Comparison of ENCODE assay signal across 8 cellular contexts in genomic region chr10:22624289-22624738, GRCh38.
A peak's percentile ranks its signal among the peaks of the same experiment; 100 is the strongest.
DNase-seq lines count a peak whose midpoint lies in the region; ATAC-seq and TF ChIP-seq lines count a peak whose summit lies in the region.

No MANE protein-coding gene starts in this region.

- in situ Hi-C loops in IMR-90 (cut with MboI; ENCODE audit: low sequenced_read_pairs) (loop anchor here (25.0 kb wide), 1 partner anchor 1112 kb away; no protein-coding TSS in a partner anchor), mammary epithelial cell (cut with MboI; ENCODE audit: low sequenced_read_pairs in 2 of 2) (no loop called here)

- ATAC-seq in IMR-90 (ENCODE audit: low read depth), result peak; percentile 72
- no peak for ATAC-seq in HG03039 (IDR thresholded peaks at IDR 0.05; ENCODE audit: unreplicated experiment)

- H3K27me3 ChIP-seq in IMR-90 (ENCODE audit: control insufficient read depth, insufficient read depth, low read length) (no peaks in the 10 kb centered on the region), mammary epithelial cell (ENCODE audit: insufficient read depth, low read length) (no peaks in the 10 kb centered on the region), mesendoderm (ENCODE audit: insufficient read depth, low read length, poor library complexity) (no peaks in the 10 kb centered on the region)

- H3K9me3 ChIP-seq in IMR-90 (ENCODE audit: control insufficient read depth, insufficient read depth, low read length) (no peaks in the 10 kb centered on the region), mammary epithelial cell (replicated peaks; ENCODE audit: insufficient read depth, low read length) (no peaks in the 10 kb centered on the region)

- no peak for TF ChIP-seq CTCF in IMR-90 (conservative IDR thresholded peaks at IDR 0.05; ENCODE audit: low read depth, low read length)
- no peak for TF ChIP-seq CTCF in mammary epithelial cell (conservative IDR thresholded peaks at IDR 0.05 in 1 of 2, IDR thresholded peaks at IDR 0.05 in 1 of 2; ENCODE audit: extremely low read depth in 1 of 2, insufficient read depth in 1 of 2, low read depth in 1 of 2, low read length in 2 of 2)

- H2BK5ac ChIP-seq in IMR-90 (ENCODE audit: low read depth, low read length, poor library complexity, severe bottlenecking), result peak overlapping the region; percentile 76
- no peak overlapping the region for H2BK5ac ChIP-seq in mesendoderm (ENCODE audit: low read length)

- H3K79me2 ChIP-seq in mammary epithelial cell (ENCODE audit: insufficient read depth, low read length) (peaks cover 37% of the 10 kb centered on the region), mesendoderm (ENCODE audit: control insufficient read depth, insufficient read depth, low read length) (peaks cover 9% of the 10 kb centered on the region)

- no TSS peak for BruUV-seq in IMR-90 (replicated peaks; lab: Mats Ljungman, UMichigan)
- BruUV-seq in mammary epithelial cell (replicated peaks; lab: Mats Ljungman, UMichigan), result no TSS peak

- POLR2A ChIA-PET in IMR-90 (lab: Charles Lee; ENCODE audit: unreplicated experiment), result no interaction called here

- no peak overlapping the region for H3K23ac ChIP-seq in IMR-90 (ENCODE audit: low read depth, low read length)
- no peak overlapping the region for H3K23ac ChIP-seq in mesendoderm (ENCODE audit: low read length)

- H4K5ac ChIP-seq in IMR-90 (ENCODE audit: low read depth, low read length) (no peak overlapping the region), mesendoderm (ENCODE audit: low read length) (no peak overlapping the region)

- H4K20me1 ChIP-seq in IMR-90 (ENCODE audit: insufficient read depth, low read length) (no peaks in the 10 kb centered on the region), mammary epithelial cell (ENCODE audit: insufficient read depth, low read length) (no peaks in the 10 kb centered on the region)

- intact Hi-C loops in IMR-90 (cut with micrococcal nuclease) (loop anchor here (5.0 kb wide), 1 partner anchor 193 kb away; no protein-coding TSS in a partner anchor), mammary epithelial cell (cut with micrococcal nuclease) (loop anchor here (5.0 to 10.0 kb wide), 3 partner anchors 58 to 190 kb away; partner anchors contain the start of gene PIP4K2A), posterior cingulate gyrus (cut with DNase I) (loop anchor here (10.0 kb wide), 1 partner anchor 360 kb away; no protein-coding TSS in a partner anchor)

- dilution Hi-C loops in IMR-90 (cut with HindIII; ENCODE audit: low sequenced_read_pairs, unreplicated experiment) (no loop called here), mammary epithelial cell (cut with HindIII; ENCODE audit: low sequenced_read_pairs) (no loop called here)

- peaks cover 21% of the 10 kb centered on the region for H3K9me1 ChIP-seq in IMR-90 (ENCODE audit: insufficient read depth, low read length)

- no peak overlapping the region for H2BK15ac ChIP-seq in IMR-90 (ENCODE audit: low read depth, low read length)
- H2BK15ac ChIP-seq in mesendoderm (replicated peaks; ENCODE audit: low read depth), result no peak overlapping the region

- no peak overlapping the region for H4K8ac ChIP-seq in IMR-90 (ENCODE audit: low read depth in 2 of 2, low read length in 2 of 2)
- no peak overlapping the region for H4K8ac ChIP-seq in mesendoderm (ENCODE audit: low read depth, low read length)

- H3K4me2 ChIP-seq in IMR-90 (ENCODE audit: low read depth, low read length), result peak overlapping the region; percentile 61; the same call in 1 of the 2 replicates
- peak overlapping the region; percentile 24 for H3K4me2 ChIP-seq in mammary epithelial cell (ENCODE audit: insufficient read depth, low read depth, low read length)
- H3K4me2 ChIP-seq in mesendoderm (ENCODE audit: low read length), result no peak overlapping the region

- H3K14ac ChIP-seq in IMR-90 (replicated peaks; ENCODE audit: low read depth, low read length), result no peak overlapping the region

- no peak overlapping the region for H2AK5ac ChIP-seq in IMR-90 (ENCODE audit: low read depth, low read length)
- H2AK5ac ChIP-seq in mesendoderm (ENCODE audit: low read length), result no peak overlapping the region

- peak; percentile 19 to 20 for DNase-seq in AML-193 (lab: John Stamatoyannopoulos, UW)
- peak; percentile 82 for DNase-seq in IMR-90
- peak; percentile 32 for DNase-seq in mammary epithelial cell
- peak; percentile 87 for DNase-seq in mesendoderm
- no peak for DNase-seq in stimulated activated CD4-positive, alpha-beta T cell treated with anti-CD3 and anti-CD28 coated beads, Interleukin-12 subunit alpha, Interleukin-12 subunit beta, amount 100 ng/mL, for 4 hours
- no peak for DNase-seq in OCI-M2 (lab: John Stamatoyannopoulos, UW; ENCODE audit: unreplicated experiment)
- DNase-seq in posterior cingulate gyrus, result no peak

- H3K18ac ChIP-seq in IMR-90 (ENCODE audit: low read depth, low read length) (no peak overlapping the region), mesendoderm (ENCODE audit: low read length) (no peak overlapping the region)

- H3K4me3 ChIP-seq in IMR-90 (ENCODE audit: insufficient read depth, low read depth, low read length) (no peak overlapping the region), mammary epithelial cell (replicated peaks in 1 of 3; ENCODE audit: insufficient read depth in 1 of 3, low read depth in 2 of 3, low read length in 3 of 3) (no peak overlapping the region), mesendoderm (ENCODE audit: low read length) (no peak overlapping the region)

- 0 out of 2 replicates have a peak overlapping the region, but pooled peaks have one; percentile 38 for H2BK20ac ChIP-seq in IMR-90 (ENCODE audit: low read depth, low read length)

- H3K27ac ChIP-seq in IMR-90 (ENCODE audit: insufficient read depth, low read length), result no peak overlapping the region
- H3K27ac ChIP-seq in mammary epithelial cell (ENCODE audit: insufficient read depth, low read depth, low read length), result no peak overlapping the region
- H3K27ac ChIP-seq in mesendoderm (ENCODE audit: low read depth, low read length), result no peak overlapping the region

- H3K56ac ChIP-seq in IMR-90 (ENCODE audit: extremely low read depth, insufficient read depth, low read length) (no peak overlapping the region), mesendoderm (ENCODE audit: low read length) (no peak overlapping the region)

- H2AFZ ChIP-seq in IMR-90 (replicated peaks; ENCODE audit: low read length, poor library complexity) (no peak overlapping the region), mammary epithelial cell (ENCODE audit: low read depth, low read length) (no peak overlapping the region)

- H3K4ac ChIP-seq in IMR-90 (ENCODE audit: low read depth, low read length) (no peak overlapping the region), mesendoderm (ENCODE audit: low read depth, low read length) (no peak overlapping the region)

- no CpG with 5 or more reads among the region's 3 CpGs for WGBS in IMR-90 (ENCODE audit: extremely low coverage in 2 of 2, insufficient read length in 1 of 2), 2 experiments
- 63% methylated on average over 3 of the region's 3 CpGs for WGBS in mammary epithelial cell (ENCODE audit: low coverage, missing lambda C conversion rate)
- no CpG with 5 or more reads among the region's 3 CpGs for WGBS in mesendoderm (ENCODE audit: extremely low coverage, insufficient coverage, low lambda C conversion rate)

- H3K79me1 ChIP-seq in IMR-90 (ENCODE audit: low read depth in 1 of 2, low read length in 2 of 2) (peaks cover 28 to 60% of the 10 kb centered on the region in 2 experiments), mesendoderm (ENCODE audit: low read length) (peaks cover 6% of the 10 kb centered on the region)

- no peak overlapping the region for H3K9ac ChIP-seq in IMR-90 (ENCODE audit: low read depth, low read length)
- H3K9ac ChIP-seq in mammary epithelial cell (ENCODE audit: insufficient read depth, low read length), result no peak overlapping the region
- H3K9ac ChIP-seq in mesendoderm (ENCODE audit: low read length), result no peak overlapping the region

- no peaks in the 10 kb centered on the region for H3K36me3 ChIP-seq in IMR-90 (ENCODE audit: control insufficient read depth, insufficient read depth, low read length)
- H3K36me3 ChIP-seq in mammary epithelial cell (ENCODE audit: insufficient read depth, low read length), result no peaks in the 10 kb centered on the region
- H3K36me3 ChIP-seq in mesendoderm (ENCODE audit: control insufficient read depth, insufficient read depth, low read length), result no peaks in the 10 kb centered on the region

- H2BK120ac ChIP-seq in IMR-90 (ENCODE audit: low read depth, low read length) (peak overlapping the region; percentile 92; the same call in 1 of the 2 replicates), mesendoderm (ENCODE audit: low read depth, low read length) (no peak overlapping the region)

- H4K91ac ChIP-seq in IMR-90 (ENCODE audit: insufficient read depth, low read depth, low read length), result no peak overlapping the region

- no peak overlapping the region for H2AK9ac ChIP-seq in IMR-90 (replicated peaks; ENCODE audit: low read depth, low read length, poor library complexity)

- H3K4me1 ChIP-seq in IMR-90 (ENCODE audit: control insufficient read depth, insufficient read depth, low read length), result peaks cover 26% of the 10 kb centered on the region
- H3K4me1 ChIP-seq in mammary epithelial cell (ENCODE audit: insufficient read depth, low read length), result peaks cover 40% of the 10 kb centered on the region
- H3K4me1 ChIP-seq in mesendoderm (ENCODE audit: control insufficient read depth, low read depth, low read length), result peaks cover 3% of the 10 kb centered on the region

- CTCF ChIA-PET in IMR-90 (lab: Yijun Ruan, JAX), result interaction anchor here (0.8 kb wide), 1 partner anchor 30 kb away, joined by 6 read pairs; no protein-coding TSS in a partner anchor
- CTCF ChIA-PET in mammary epithelial cell (lab: Charles Lee; ENCODE audit: low non-redundant PET), result no interaction called here

- TF ChIP-seq RAD21 in IMR-90 (IDR thresholded peaks at IDR 0.05; ENCODE audit: low read length), result no peak

- no peak for TF ChIP-seq POLR2A in IMR-90 (IDR thresholded peaks at IDR 0.05; ENCODE audit: low read depth, low read length)

TF ChIP-seq in IMR-90, 13 proteins besides CTCF, POLR2A, EP300 and RAD21 (continues in another document):
- TF ChIP-seq MAFK (IDR thresholded peaks at IDR 0.05; ENCODE audit: low read depth, low read length), result peak; percentile 88
- TF ChIP-seq CEBPB (IDR thresholded peaks at IDR 0.05; ENCODE audit: low read depth, low read length), result peak; percentile 28; the same call in 1 of the 2 replicates
- TF ChIP-seq BHLHE40 (IDR thresholded peaks at IDR 0.05; ENCODE audit: low read depth, low read length), result no peak
- no peak for TF ChIP-seq MXI1 (IDR thresholded peaks at IDR 0.05; ENCODE audit: borderline replicate concordance, low read depth, low read length)
- no peak for TF ChIP-seq RFX5 (IDR thresholded peaks at IDR 0.05; ENCODE audit: low read depth, low read length)
- no peak for TF ChIP-seq ELK1 (IDR thresholded peaks at IDR 0.05; ENCODE audit: borderline replicate concordance, low read depth, low read length)

Comparison
In these comparisons a context has a peak if more than half of its experiments do, and no peak if none do; other contexts are left out.
1. DNase-seq: peak in AML-193 (2 of 2), IMR-90 (single experiment), mammary epithelial cell (single experiment) and mesendoderm (single experiment); none in stimulated activated CD4-positive, alpha-beta T cell treated with anti-CD3 and anti-CD28 coated beads, Interleukin-12 subunit alpha, Interleukin-12 subunit beta, amount 100 ng/mL, for 4 hours (single experiment), OCI-M2 (single experiment) and posterior cingulate gyrus (0 of 10).